ENCODE assay signal across 7 cellular contexts in genomic region chr17:66541461-66542182, GRCh38.
DNase-seq lines count a peak whose midpoint lies in the region; ATAC-seq lines count a peak whose summit lies in the region.

No MANE protein-coding gene starts in this region.

- DNase-seq in NCI-H69 (lab: John Stamatoyannopoulos, UW) (peak; percentile 47), foreskin melanocyte (peak; percentile 91), NCI-H2196 treated with DMSO at 0.1 percent for 48 hours (lab: John Stamatoyannopoulos, UW; ENCODE audit: unreplicated experiment) (no peak), NCI-H1105 (lab: John Stamatoyannopoulos, UW) (no peak)
- DNase-seq in stimulated activated CD4-positive, alpha-beta T cell treated with anti-CD3 and anti-CD28 coated beads, Interleukin-1b, Interleukin-23, amount 100 ng/mL, for 48 hours, result no peak

- ATAC-seq in GM18867 (IDR thresholded peaks at IDR 0.05; ENCODE audit: unreplicated experiment) (peak; percentile 71), HG02588 (IDR thresholded peaks at IDR 0.05; ENCODE audit: unreplicated experiment) (peak; percentile 61)

Comparison
In these comparisons a context has a peak if more than half of its experiments do, and no peak if none do; other contexts are left out.
1. DNase-seq: peak in NCI-H69 (single experiment) and foreskin melanocyte (single experiment); none in NCI-H2196 treated with DMSO at 0.1 percent for 48 hours (single experiment), stimulated activated CD4-positive, alpha-beta T cell treated with anti-CD3 and anti-CD28 coated beads, Interleukin-1b, Interleukin-23, amount 100 ng/mL, for 48 hours (single experiment) and NCI-H1105 (single experiment).